Comparison of ENCODE assay signal across 8 cellular contexts in the genomic region with DNA sequence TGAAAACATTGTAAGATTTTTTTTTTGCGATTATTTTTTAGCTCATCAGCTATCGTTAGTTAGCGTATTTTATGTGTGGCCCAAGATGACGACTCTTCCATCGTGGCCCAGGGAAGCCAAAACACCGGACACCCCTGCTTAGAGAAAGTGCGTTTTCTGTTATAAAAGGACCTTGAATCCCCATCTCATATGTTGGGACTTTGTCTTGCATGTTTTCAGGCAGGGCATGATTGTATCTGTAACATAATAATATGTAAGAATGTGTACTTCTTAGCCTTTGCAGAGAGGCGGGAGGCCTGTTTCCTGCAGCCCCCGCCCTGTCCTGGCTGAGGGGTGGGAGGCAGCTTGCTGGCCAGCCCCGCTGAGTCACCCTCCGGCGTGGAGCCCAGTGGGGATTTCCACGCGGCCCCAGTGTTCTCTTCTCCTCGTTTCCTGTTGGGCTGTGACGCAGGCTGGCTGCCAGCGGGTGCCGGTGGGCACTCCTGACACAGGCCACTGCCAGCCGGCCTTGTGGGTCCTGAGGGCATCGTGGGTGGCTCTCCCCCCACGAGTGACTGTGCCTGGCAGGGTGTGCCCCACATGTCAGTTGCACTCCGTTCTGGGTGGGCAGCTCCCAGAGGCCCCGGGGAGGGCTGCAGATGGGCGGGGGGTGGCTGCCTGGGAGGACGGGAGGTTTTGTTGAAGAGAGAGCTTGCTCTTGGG. TPM values are rescaled to one million over a fixed set of nuclear protein-coding genes. Genes with fewer than 3 reads are reported as not detected.
A peak's percentile ranks its signal among the peaks of the same experiment; 100 is the strongest.
DNase-seq lines count a peak whose midpoint lies in the region; ATAC-seq and TF ChIP-seq lines count a peak whose summit lies in the region.

No MANE protein-coding gene starts in this region.

- TF ChIP-seq CTCF in PC-3 (conservative IDR thresholded peaks at IDR 0.05; ENCODE audit: low read depth, low read length): no peak
- no peak for TF ChIP-seq CTCF in foreskin fibroblast (IDR thresholded peaks at IDR 0.05; ENCODE audit: low read depth, low read length)
- TF ChIP-seq CTCF in parathyroid adenoma (IDR thresholded peaks at IDR 0.05): no peak
- no peak for TF ChIP-seq CTCF in thoracic aorta (IDR thresholded peaks at IDR 0.05)

- H3K36me3 ChIP-seq in PC-3 (ENCODE audit: low read depth, low read length) (peaks cover 5% of the 10 kb centered on the region), parathyroid adenoma (ENCODE audit: control insufficient read depth, insufficient read depth, low read length) (no peaks in the 10 kb centered on the region), thoracic aorta (no peaks in the 10 kb centered on the region)

- no peaks in the 10 kb centered on the region for H3K9me2 ChIP-seq in PC-3 (replicated peaks; ENCODE audit: low read length)

- intact Hi-C loops in PC-3 (cut with micrococcal nuclease): no loop called here

- H3K4me2 ChIP-seq in PC-3 (ENCODE audit: low read length) (peak overlapping the region; percentile 40), parathyroid adenoma (ENCODE audit: low read length) (no peak overlapping the region)

- H3K79me2 ChIP-seq in PC-3 (ENCODE audit: low read length): peaks cover 95% of the 10 kb centered on the region
- peaks cover 23% of the 10 kb centered on the region for H3K79me2 ChIP-seq in parathyroid adenoma

- ATAC-seq in GM21423 (IDR thresholded peaks at IDR 0.05; ENCODE audit: unreplicated experiment): peak; percentile 82
- ATAC-seq in PC-3: peak; percentile 38
- peak; percentile 54 for ATAC-seq in thoracic aorta (ENCODE audit: insufficient number of reproducible peaks, low FRiP score, low read depth)

- peak; percentile 75 for DNase-seq in AG08395 (ENCODE audit: low spot score)
- DNase-seq in PC-3: peak; percentile 61
- peak; percentile 87 for DNase-seq in activated gamma-delta T cell (lab: John Stamatoyannopoulos, UW)
- DNase-seq in foreskin fibroblast: peak; percentile 93 to 95
- peak; percentile 84 for DNase-seq in thoracic aorta (ENCODE audit: low spot score)
- DNase-seq in retina: no peak

- H3K27ac ChIP-seq in PC-3 (ENCODE audit: low read length) (peak overlapping the region; percentile 100), parathyroid adenoma (peak overlapping the region; percentile 65), thoracic aorta (peak overlapping the region; percentile 82 to 89)

- peaks cover 11% of the 10 kb centered on the region for H3F3A ChIP-seq in PC-3 (ENCODE audit: low read length, unreplicated experiment)

- CTCF ChIA-PET in PC-3 (lab: Charles Lee): no interaction called here

- BruUV-seq in PC-3 (replicated peaks; lab: Mats Ljungman, UMichigan): no TSS peak

- H3K9ac ChIP-seq in PC-3 (ENCODE audit: low read length) (peak overlapping the region; percentile 75), parathyroid adenoma (no peak overlapping the region)

- H4K20me1 ChIP-seq in PC-3 (ENCODE audit: low read length): no peaks in the 10 kb centered on the region

- H3K27me3 ChIP-seq in PC-3 (ENCODE audit: low read length): no peaks in the 10 kb centered on the region
- no peaks in the 10 kb centered on the region for H3K27me3 ChIP-seq in parathyroid adenoma (ENCODE audit: control insufficient read depth, insufficient read depth, low read length)
- H3K27me3 ChIP-seq in thoracic aorta (replicated peaks; ENCODE audit: insufficient read depth): no peaks in the 10 kb centered on the region

- POLR2A ChIA-PET in PC-3 (lab: Charles Lee; ENCODE audit: unreplicated experiment): interaction anchor here (0.6 to 0.7 kb wide), 2 partner anchors 14 to 104 kb away, joined by 4 to 7 read pairs; no protein-coding TSS in a partner anchor

- H3K4me3 ChIP-seq in PC-3 (ENCODE audit: low read length) (no peak overlapping the region), foreskin fibroblast (ENCODE audit: low read depth in 1 of 2, low read length in 2 of 2) (no peak overlapping the region), parathyroid adenoma (ENCODE audit: low read depth, low read length) (peak overlapping the region; percentile 9), thoracic aorta (peak overlapping the region; percentile 60)

- H2AFZ ChIP-seq in PC-3 (ENCODE audit: low read length) (no peak overlapping the region), parathyroid adenoma (no peak overlapping the region)

- H3K9me3 ChIP-seq in PC-3 (ENCODE audit: low read length) (no peaks in the 10 kb centered on the region), parathyroid adenoma (ENCODE audit: control insufficient read depth, low read length) (no peaks in the 10 kb centered on the region), thoracic aorta (no peaks in the 10 kb centered on the region)

- peaks cover 89% of the 10 kb centered on the region for H3K4me1 ChIP-seq in PC-3 (ENCODE audit: insufficient read depth, low read length)
- H3K4me1 ChIP-seq in parathyroid adenoma: peaks cover 18% of the 10 kb centered on the region
- H3K4me1 ChIP-seq in thoracic aorta (ENCODE audit: control insufficient read depth in 1 of 2, low read depth in 2 of 2): peaks cover 52 to 85% of the 10 kb centered on the region in 2 donors

RNA-seq across cellular contexts. Expression of a gene that starts 55.6 kb away (rescaled TPM):
- total RNA-seq in PC-3 (2014; rRNA removed) (75.6 and 86.4 TPM in 2 replicates), thoracic aorta (10 to 100 TPM; 47.9 to 78.5 TPM)

Comparison
In these comparisons a context has a peak if more than half of its experiments do, and no peak if none do; other contexts are left out.
1. H3K4me3 ChIP-seq: peak in parathyroid adenoma (single experiment) and thoracic aorta (single experiment); none in PC-3 (single experiment) and foreskin fibroblast (0 of 2).
2. Peak in every context shown above with its lines, with median percentiles within 50 percentile points of each other: ATAC-seq and H3K27ac ChIP-seq.